In genomic region chr17:4942760-4943508, GRCh38 we compare ENCODE assay signal across 13 cellular contexts. TPM values are rescaled to one million over a fixed set of nuclear protein-coding genes. Genes with fewer than 3 reads are reported as not detected.
DNase-seq lines count a peak whose midpoint lies in the region; ATAC-seq and TF ChIP-seq lines count a peak whose summit lies in the region.
"Had no signal": no experiment of that assay in that cellular context is flagged by ENCODE, and none has a peak within 500 bp of the region (broad histone marks: within the 10 kb centered on the region; RNA-seq: fewer than 3 reads in every experiment).

No MANE protein-coding gene starts in this region.

- H4K20me1 ChIP-seq in mammary epithelial cell (ENCODE audit: insufficient read depth, low read length) (no peaks in the 10 kb centered on the region), osteoblast (ENCODE audit: insufficient read depth, low read length) (peaks cover 65% of the 10 kb centered on the region)

- BruUV-seq in mammary epithelial cell (replicated peaks; lab: Mats Ljungman, UMichigan), result no TSS peak

- H3K36me3 ChIP-seq in HUES48 (ENCODE audit: control insufficient read depth, insufficient read depth, low read length) (peaks cover 60% of the 10 kb centered on the region), mammary epithelial cell (ENCODE audit: insufficient read depth, low read length) (peaks cover 20% of the 10 kb centered on the region), osteoblast (ENCODE audit: insufficient read depth, low read length) (peaks cover 57% of the 10 kb centered on the region)

- intact Hi-C loops in CD4-positive, alpha-beta T cell (cut with DNase I, micrococcal nuclease), result loop anchor here in 1 of 2 experiments (5.0 kb wide), 2 partner anchors 41 to 44 kb away; partner anchors contain the start of genes CAMTA2 and CHRNE
- intact Hi-C loops in mammary epithelial cell (cut with micrococcal nuclease), result no loop called here

- peak overlapping the region; percentile 99 for H3K4me3 Mint-ChIP-seq in CD4-positive, alpha-beta T cell

- dilution Hi-C loops in mammary epithelial cell (cut with HindIII; ENCODE audit: low sequenced_read_pairs), result no loop called here

- H2AFZ ChIP-seq in mammary epithelial cell (ENCODE audit: low read depth, low read length) (no peak overlapping the region), osteoblast (ENCODE audit: low read length) (no peak overlapping the region)

- peak overlapping the region; percentile 90 for H3K27ac Mint-ChIP-seq in CD4-positive, alpha-beta T cell

- peaks cover 82% of the 10 kb centered on the region for H3K36me3 Mint-ChIP-seq in CD4-positive, alpha-beta T cell (ENCODE audit: low read depth)

- no peak overlapping the region for H3K4me3 ChIP-seq in HUES48 (ENCODE audit: low read depth, low read length)
- no peak overlapping the region for H3K4me3 ChIP-seq in mammary epithelial cell (replicated peaks in 1 of 3; ENCODE audit: insufficient read depth in 1 of 3, low read depth in 2 of 3, low read length in 3 of 3)
- H3K4me3 ChIP-seq in osteoblast (ENCODE audit: insufficient read depth, low read length), result no peak overlapping the region

- H3K79me2 ChIP-seq in mammary epithelial cell (ENCODE audit: insufficient read depth, low read length) (peaks cover 92% of the 10 kb centered on the region), osteoblast (ENCODE audit: insufficient read depth, low read length) (peaks cover 92% of the 10 kb centered on the region)

- peaks cover 19% of the 10 kb centered on the region; the same call in 1 of the 2 replicates for H3K4me1 ChIP-seq in HUES48 (ENCODE audit: control insufficient read depth, insufficient read depth, low read length)
- peaks cover 56% of the 10 kb centered on the region for H3K4me1 ChIP-seq in mammary epithelial cell (ENCODE audit: insufficient read depth, low read length)
- H3K4me1 ChIP-seq in osteoblast (ENCODE audit: insufficient read depth, low read length), result peaks cover 56% of the 10 kb centered on the region

- no peak for TF ChIP-seq CTCF in CD4-positive, alpha-beta T cell (IDR thresholded peaks at IDR 0.05)
- TF ChIP-seq CTCF in mammary epithelial cell (conservative IDR thresholded peaks at IDR 0.05 in 1 of 2, IDR thresholded peaks at IDR 0.05 in 1 of 2; ENCODE audit: extremely low read depth in 1 of 2, insufficient read depth in 1 of 2, low read depth in 1 of 2, low read length in 2 of 2), result no peak
- no peak for TF ChIP-seq CTCF in osteoblast (IDR thresholded peaks at IDR 0.05; ENCODE audit: extremely low read depth, low read depth, low read length)

- H3K27me3 ChIP-seq in CD4-positive, alpha-beta T cell (ENCODE audit: control insufficient read depth, insufficient read depth, low read length), result no peaks in the 10 kb centered on the region
- H3K27me3 ChIP-seq in HUES48 (ENCODE audit: control insufficient read depth, insufficient read depth, low read length) (no peaks in the 10 kb centered on the region), mammary epithelial cell (ENCODE audit: insufficient read depth, low read length) (no peaks in the 10 kb centered on the region), osteoblast (ENCODE audit: insufficient read depth, low read length) (no peaks in the 10 kb centered on the region)

- no peaks in the 10 kb centered on the region for H3K9me3 Mint-ChIP-seq in CD4-positive, alpha-beta T cell

- no peaks in the 10 kb centered on the region for H3K27me3 Mint-ChIP-seq in CD4-positive, alpha-beta T cell

- POLR2A ChIA-PET in CD4-positive, alpha-beta T cell (lab: Charles Lee), result interaction anchor here (0.6 to 13.9 kb wide), 5 partner anchors 25 to 1306 kb away, joined by 3 to 350 read pairs (median 3); partner anchors contain the start of genes C17orf107, CHRNE, CTNS and SPAG7

- peak overlapping the region; percentile 98 for H3K27ac ChIP-seq in CD4-positive, alpha-beta T cell (ENCODE audit: low read depth, low read length)
- H3K27ac ChIP-seq in HUES48 (ENCODE audit: low read depth, low read length) (peak overlapping the region; percentile 16), mammary epithelial cell (ENCODE audit: insufficient read depth, low read depth, low read length) (no peak overlapping the region), osteoblast (ENCODE audit: low read depth, low read length) (peak overlapping the region; percentile 27)

- WGBS in mammary epithelial cell (ENCODE audit: low coverage, missing lambda C conversion rate), result 68% methylated on average over 13 of the region's 13 CpGs

- CTCF ChIA-PET in CD4-positive, alpha-beta T cell (lab: Charles Lee), result no interaction called here
- CTCF ChIA-PET in mammary epithelial cell (lab: Charles Lee; ENCODE audit: low non-redundant PET), result no interaction called here

- ATAC-seq in CD4-positive, alpha-beta T cell (ENCODE audit: poor library complexity), result no peak
- ATAC-seq in HG02840 (IDR thresholded peaks at IDR 0.05; ENCODE audit: low FRiP score, unreplicated experiment) (no peak), HG02610 (IDR thresholded peaks at IDR 0.05; ENCODE audit: unreplicated experiment) (no peak)

- H3K4me1 Mint-ChIP-seq in CD4-positive, alpha-beta T cell (ENCODE audit: low read depth), result peaks cover 80% of the 10 kb centered on the region

- no peaks in the 10 kb centered on the region for H3K9me3 ChIP-seq in CD4-positive, alpha-beta T cell (ENCODE audit: control insufficient read depth, low read length)
- H3K9me3 ChIP-seq in HUES48 (ENCODE audit: control insufficient read depth, insufficient read depth, low read length) (no peaks in the 10 kb centered on the region), mammary epithelial cell (replicated peaks; ENCODE audit: insufficient read depth, low read length) (no peaks in the 10 kb centered on the region), osteoblast (ENCODE audit: low read depth, low read length) (no peaks in the 10 kb centered on the region)

- in situ Hi-C loops in mammary epithelial cell (cut with MboI; ENCODE audit: low sequenced_read_pairs in 2 of 2), result no loop called here

- H3K9ac ChIP-seq in HUES48 (ENCODE audit: low read depth, low read length) (no peak overlapping the region), mammary epithelial cell (ENCODE audit: insufficient read depth, low read length) (no peak overlapping the region)

- H3K4me2 ChIP-seq in mammary epithelial cell (ENCODE audit: insufficient read depth, low read depth, low read length) (no peak overlapping the region), osteoblast (ENCODE audit: insufficient read depth, low read length) (no peak overlapping the region)

- DNase-seq in CD4-positive, alpha-beta T cell, result no peak
- DNase-seq in mammary epithelial cell, result peak; percentile 17
- DNase-seq in osteoblast (ENCODE audit: insufficient read length, low spot score, missing footprints), result peak; percentile 77
- DNase-seq in hepatic stellate cell (ENCODE audit: low spot score), result no peak
- DNase-seq in COLO668 (lab: John Stamatoyannopoulos, UW; ENCODE audit: unreplicated experiment), result no peak
- DNase-seq: activated effector memory CD4-positive, alpha-beta T cell treated with anti-CD3 and anti-CD28 coated beads, Interleukin-2, amount 50 U/mL, for 16 hours; MV-4-11; stimulated activated CD4-positive, alpha-beta T cell treated with anti-CD3 and anti-CD28 coated beads, Interleukin-2, amount 100 ng/mL, for 24 hours; T-helper 9 cell had no signal

RNA-seq across cellular contexts. Expression of gene RNF167, which starts 2.9 kb away (rescaled TPM):
- total RNA-seq in CD4-positive, alpha-beta T cell, result 10 to 100 TPM; 59.3 to 62.8 TPM
- total RNA-seq in mammary epithelial cell (100 to 1,000 TPM in 1 of 2 donors, 10 to 100 TPM in 1; 53.0 to 121 TPM), osteoblast (25.3 and 26.5 TPM in 2 replicates)
- polyA plus RNA-seq in mammary epithelial cell, result 132 TPM
- polyA minus RNA-seq in mammary epithelial cell, result 180 TPM

RNA-seq across cellular contexts. Expression of gene SLC25A11, which starts 3.1 kb away (rescaled TPM):
- 10 to 100 TPM; 20.8 to 21.9 TPM for total RNA-seq in CD4-positive, alpha-beta T cell
- total RNA-seq in mammary epithelial cell (10 to 100 TPM; 35.5 to 46.7 TPM), osteoblast (43.6 and 47.4 TPM in 2 replicates)
- polyA plus RNA-seq in mammary epithelial cell, result 71.3 TPM
- 103 TPM for polyA minus RNA-seq in mammary epithelial cell

RNA-seq across cellular contexts. Expression of gene PFN1, which starts 5.4 kb away (rescaled TPM):
- 100 to 1,000 TPM; 349 to 362 TPM for total RNA-seq in CD4-positive, alpha-beta T cell
- total RNA-seq in mammary epithelial cell (1,000 to 10,000 TPM in 1 of 2 donors, 100 to 1,000 TPM in 1; 442 to 1,314 TPM), osteoblast (347 and 425 TPM in 2 replicates)
- polyA plus RNA-seq in mammary epithelial cell, result 1,540 TPM
- polyA minus RNA-seq in mammary epithelial cell, result 1,004 TPM

RNA-seq across cellular contexts. Expression of gene ENO3, which starts 8.0 kb away (rescaled TPM):
- total RNA-seq in CD4-positive, alpha-beta T cell, result 10 to 100 TPM; 17.2 to 20.5 TPM
- 1 to 10 TPM; 1.8 to 7.8 TPM for total RNA-seq in mammary epithelial cell
- 2.7 TPM for polyA plus RNA-seq in mammary epithelial cell
- not detected for polyA minus RNA-seq in mammary epithelial cell
- 2.9 TPM in 2 replicates for total RNA-seq in osteoblast

RNA-seq across cellular contexts. Expression of gene GP1BA, which starts 10.9 kb away (rescaled TPM):
- total RNA-seq in CD4-positive, alpha-beta T cell, result not detected
- total RNA-seq in mammary epithelial cell, result not detected
- not detected for polyA plus RNA-seq in mammary epithelial cell
- polyA minus RNA-seq in mammary epithelial cell, result not detected
- not detected in 2 replicates for total RNA-seq in osteoblast
- total RNA-seq: urinary bladder had no signal

Comparison
In these comparisons a context has a peak if more than half of its experiments do, and no peak if none do; other contexts are left out.
1. DNase-seq: peak in mammary epithelial cell (single experiment) and osteoblast (single experiment); none in CD4-positive, alpha-beta T cell (0 of 10), hepatic stellate cell (single experiment) and COLO668 (single experiment).